Comparison of ENCODE assay signal across 1 cellular context in the genomic region with DNA sequence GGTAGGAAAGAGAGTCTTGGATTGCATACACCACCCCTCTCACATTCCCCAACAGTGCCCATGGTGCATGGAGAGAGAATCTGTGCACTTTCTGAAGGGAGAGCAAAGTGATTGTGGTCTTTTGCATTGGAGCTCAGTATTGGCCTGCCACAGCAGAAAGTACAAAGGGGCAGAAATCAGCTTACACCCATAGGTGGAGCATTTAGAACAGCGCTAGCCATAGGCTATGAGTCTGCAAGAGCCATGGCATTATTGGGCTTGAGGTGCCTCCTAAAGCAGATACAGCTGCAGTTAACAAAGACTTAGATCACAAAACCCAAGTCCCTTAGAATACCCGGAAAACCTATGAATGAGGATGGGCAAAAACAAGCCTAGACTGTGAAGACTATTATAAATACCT.
TF ChIP-seq lines count a peak whose summit lies in the region.

No MANE protein-coding gene starts in this region.

TF ChIP-seq in HepG2, 621 proteins besides CTCF, POLR2A, EP300 and RAD21:
- TF ChIP-seq ZNF605 (CRISPR knock-in tag; IDR thresholded peaks at IDR 0.05) (no peak), STAG1 (CRISPR knock-in tag; IDR thresholded peaks at IDR 0.05) (peak; percentile 26)
